16 cellular contexts compared by ENCODE assay signal in the genomic region with DNA sequence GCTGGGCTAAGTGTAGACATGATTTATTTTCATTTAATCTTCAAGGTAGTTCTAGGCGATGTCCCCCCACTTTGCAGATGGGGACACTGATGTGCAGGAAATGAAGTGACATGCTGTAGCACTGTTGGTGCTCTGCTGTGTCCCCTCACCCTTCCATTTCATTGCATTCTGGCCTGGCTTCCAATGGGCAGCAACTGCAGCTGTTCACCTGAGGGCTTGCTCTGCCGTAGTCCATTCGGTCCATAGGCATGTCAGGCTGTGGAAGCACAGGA.
DNase-seq lines count a peak whose midpoint lies in the region; ATAC-seq and TF ChIP-seq lines count a peak whose summit lies in the region.
"Had no signal": no experiment of that assay in that cellular context is flagged by ENCODE, and none has a peak within 500 bp of the region (broad histone marks: within the 10 kb centered on the region; RNA-seq: fewer than 3 reads in every experiment).

No MANE protein-coding gene starts in this region.

- CTCF ChIA-PET in activated naive CD4-positive, alpha-beta T cell treated with anti-CD3 and anti-CD28 coated beads, Interleukin-2, amount 10 ng/mL, durations not matched to agents 7 days and 5 days (lab: Charles Lee) = interaction anchor here (1.2 to 1.8 kb wide), 2 partner anchors 152 to 156 kb away, joined by 3 to 4 read pairs; no protein-coding TSS in a partner anchor
- CTCF ChIA-PET in activated CD8-positive, alpha-beta T cell treated with anti-CD3 and anti-CD28 coated beads for 36 hours (lab: Charles Lee) = interaction anchor here (0.7 to 1.6 kb wide), 5 partner anchors 10 to 156 kb away, joined by 3 to 5 read pairs (median 3); no protein-coding TSS in a partner anchor

- POLR2A ChIA-PET in activated CD8-positive, alpha-beta T cell treated with anti-CD3 and anti-CD28 coated beads for 36 hours (lab: Charles Lee) = interaction anchor here (1.0 to 3.5 kb wide), 6 partner anchors 10 to 63 kb away, joined by 3 to 23 read pairs (median 6); no protein-coding TSS in a partner anchor

- intact Hi-C loops in activated CD8-positive, alpha-beta T cell treated with anti-CD3 and anti-CD28 coated beads for 36 hours (cut with micrococcal nuclease) = loop anchor here (10.0 kb wide), 1 partner anchor 45 kb away; no protein-coding TSS in a partner anchor
- intact Hi-C loops in cardiac septum (cut with DNase I) = no loop called here

- no peak for TF ChIP-seq CTCF in activated CD8-positive, alpha-beta T cell treated with anti-CD3 and anti-CD28 coated beads for 36 hours (IDR thresholded peaks at IDR 0.05)

- in situ Hi-C loops in ACHN (cut with HindIII; ENCODE audit: low pct_ligation_motif_present, low pct_unique_long_range_greater_than_20kb, low sequenced_read_pairs) = no loop called here

- peaks cover 48% of the 10 kb centered on the region for H3K4me1 Mint-ChIP-seq in activated naive CD4-positive, alpha-beta T cell treated with anti-CD3 and anti-CD28 coated beads, Interleukin-2, amount 10 ng/mL, durations not matched to agents 7 days and 5 days
- peaks cover 83% of the 10 kb centered on the region for H3K4me1 Mint-ChIP-seq in activated CD8-positive, alpha-beta T cell treated with anti-CD3 and anti-CD28 coated beads for 36 hours (ENCODE audit: low read depth)
- H3K4me1 Mint-ChIP-seq in memory B cell = peaks cover 68% of the 10 kb centered on the region

- no peak for DNase-seq in activated naive CD4-positive, alpha-beta T cell treated with anti-CD3 and anti-CD28 coated beads, Interleukin-2, amount 50 U/mL, for 72 hours (ENCODE audit: low spot score in 2 of 2)
- no peak for DNase-seq in activated naive CD4-positive, alpha-beta T cell treated with anti-CD3 and anti-CD28 coated beads, Interleukin-2, amount 10 ng/mL, durations not matched to agents 7 days and 5 days
- DNase-seq in activated CD8-positive, alpha-beta T cell treated with anti-CD3 and anti-CD28 coated beads for 36 hours = no peak
- DNase-seq in memory B cell (ENCODE audit: low spot score in 2 of 2) = no peak
- DNase-seq in ACHN = no peak
- DNase-seq in cardiac septum (ENCODE audit: low spot score) = no peak
- DNase-seq in NCI-H2081 (lab: John Stamatoyannopoulos, UW) = no peak
- DNase-seq in KG1 (lab: John Stamatoyannopoulos, UW) = no peak
- DNase-seq: left colon, midbrain, NCI-H1092 treated with DMSO at 0.1 percent for 48 hours, NCI-H774, PC-9, stomach, upper lobe of right lung had no signal

- ATAC-seq in activated naive CD4-positive, alpha-beta T cell treated with anti-CD3 and anti-CD28 coated beads, Interleukin-2, amount 50 U/mL, for 72 hours = no peak
- no peak for ATAC-seq in activated CD8-positive, alpha-beta T cell treated with anti-CD3 and anti-CD28 coated beads for 36 hours
- ATAC-seq in memory B cell (ENCODE audit: low read depth) = no peak
- ATAC-seq: esophagus mucosa, left colon had no signal

- H3K27me3 Mint-ChIP-seq in activated naive CD4-positive, alpha-beta T cell treated with anti-CD3 and anti-CD28 coated beads, Interleukin-2, amount 10 ng/mL, durations not matched to agents 7 days and 5 days = no peaks in the 10 kb centered on the region
- H3K27me3 Mint-ChIP-seq in activated CD8-positive, alpha-beta T cell treated with anti-CD3 and anti-CD28 coated beads for 36 hours = no peaks in the 10 kb centered on the region
- H3K27me3 Mint-ChIP-seq in memory B cell = no peaks in the 10 kb centered on the region

- H3K4me3 Mint-ChIP-seq in activated naive CD4-positive, alpha-beta T cell treated with anti-CD3 and anti-CD28 coated beads, Interleukin-2, amount 10 ng/mL, durations not matched to agents 7 days and 5 days = no peak overlapping the region
- H3K4me3 Mint-ChIP-seq in activated CD8-positive, alpha-beta T cell treated with anti-CD3 and anti-CD28 coated beads for 36 hours = peak overlapping the region; percentile 67
- H3K4me3 Mint-ChIP-seq in memory B cell = peak overlapping the region; percentile 22

- H3K36me3 Mint-ChIP-seq in activated naive CD4-positive, alpha-beta T cell treated with anti-CD3 and anti-CD28 coated beads, Interleukin-2, amount 50 U/mL, for 72 hours = peaks cover 4 to 9% of the 10 kb centered on the region in 2 donors
- peaks cover 18% of the 10 kb centered on the region for H3K36me3 Mint-ChIP-seq in activated naive CD4-positive, alpha-beta T cell treated with anti-CD3 and anti-CD28 coated beads, Interleukin-2, amount 10 ng/mL, durations not matched to agents 7 days and 5 days
- H3K36me3 Mint-ChIP-seq in activated CD8-positive, alpha-beta T cell treated with anti-CD3 and anti-CD28 coated beads for 36 hours (ENCODE audit: low read depth) = peaks cover 33% of the 10 kb centered on the region
- peaks cover 24% of the 10 kb centered on the region for H3K36me3 Mint-ChIP-seq in memory B cell

- peak overlapping the region; percentile 5 to 75 for H3K27ac Mint-ChIP-seq in activated naive CD4-positive, alpha-beta T cell treated with anti-CD3 and anti-CD28 coated beads, Interleukin-2, amount 50 U/mL, for 72 hours
- H3K27ac Mint-ChIP-seq in activated naive CD4-positive, alpha-beta T cell treated with anti-CD3 and anti-CD28 coated beads, Interleukin-2, amount 10 ng/mL, durations not matched to agents 7 days and 5 days = no peak overlapping the region
- peak overlapping the region; percentile 90 for H3K27ac Mint-ChIP-seq in activated CD8-positive, alpha-beta T cell treated with anti-CD3 and anti-CD28 coated beads for 36 hours
- peak overlapping the region; percentile 74 for H3K27ac Mint-ChIP-seq in memory B cell

- peaks cover 0 to 4% of the 10 kb centered on the region in 2 donors for H3K9me3 Mint-ChIP-seq in activated naive CD4-positive, alpha-beta T cell treated with anti-CD3 and anti-CD28 coated beads, Interleukin-2, amount 50 U/mL, for 72 hours
- H3K9me3 Mint-ChIP-seq in activated naive CD4-positive, alpha-beta T cell treated with anti-CD3 and anti-CD28 coated beads, Interleukin-2, amount 10 ng/mL, durations not matched to agents 7 days and 5 days = no peaks in the 10 kb centered on the region
- H3K9me3 Mint-ChIP-seq in activated CD8-positive, alpha-beta T cell treated with anti-CD3 and anti-CD28 coated beads for 36 hours = no peaks in the 10 kb centered on the region
- peaks cover 1% of the 10 kb centered on the region for H3K9me3 Mint-ChIP-seq in memory B cell
